15 cellular contexts compared by ENCODE assay signal in the genomic region with DNA sequence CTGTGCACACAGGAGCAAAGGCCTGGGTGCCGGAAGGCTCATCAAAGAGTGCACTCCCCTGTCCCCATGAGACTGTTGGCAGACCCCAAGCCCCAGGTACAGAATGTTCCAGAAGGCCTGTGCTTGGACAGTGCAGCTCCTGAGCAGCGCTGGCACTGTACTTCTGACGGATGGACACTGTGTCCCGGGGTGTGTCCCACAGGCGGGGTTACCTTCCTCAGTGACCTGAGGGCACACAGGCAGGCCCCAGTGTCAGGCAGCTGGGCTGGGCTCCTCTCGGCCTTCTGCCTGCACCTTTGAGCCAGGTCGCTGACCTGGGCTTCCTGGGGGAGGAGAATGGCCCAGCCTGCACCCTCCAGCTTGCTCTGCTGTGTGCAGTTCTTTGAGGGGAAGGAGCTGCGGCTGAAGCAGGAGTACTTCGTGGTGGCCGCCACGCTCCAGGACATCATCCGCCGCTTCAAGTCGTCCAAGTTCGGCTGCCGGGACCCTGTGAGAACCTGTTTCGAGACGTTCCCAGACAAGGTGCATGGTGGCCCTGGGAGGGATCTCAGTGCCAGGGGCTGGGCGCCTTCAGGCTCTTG. TPM values are rescaled to one million over a fixed set of nuclear protein-coding genes. Genes with fewer than 3 reads are reported as not detected.
DNase-seq lines count a peak whose midpoint lies in the region; ATAC-seq and TF ChIP-seq lines count a peak whose summit lies in the region.
"Had no signal": no experiment of that assay in that cellular context is flagged by ENCODE, and none has a peak within 500 bp of the region (broad histone marks: within the 10 kb centered on the region; RNA-seq: fewer than 3 reads in every experiment).

No MANE protein-coding gene starts in this region.

- 90 to 98% (median 94%) methylated on average over 9 to 19 of the region's 19 CpGs for WGBS in adrenal gland, 4 donors

- no peak overlapping the region for H3K27ac ChIP-seq in adrenal gland
- H3K27ac ChIP-seq: parathyroid adenoma had no signal

- H3K4me1 Mint-ChIP-seq in stimulated activated effector memory CD8-positive, alpha-beta T cell treated with anti-CD3 and anti-CD28 coated beads, Interleukin-12 subunit alpha, Interleukin-12 subunit beta, amount 100 ng/mL, for 72 hours: peaks cover 5% of the 10 kb centered on the region

- intact Hi-C loops in adrenal gland (cut with DNase I): no loop called here

- H3K36me3 ChIP-seq in H7 (replicated peaks; ENCODE audit: control insufficient read depth, insufficient read depth, low read length): peaks cover 11% of the 10 kb centered on the region
- peaks cover 0 to 73% of the 10 kb centered on the region in 2 donors for H3K36me3 ChIP-seq in adrenal gland (replicated peaks in 1 of 2)

- TF ChIP-seq CTCF in adrenal gland (IDR thresholded peaks at IDR 0.05): no peak

- DNase-seq in H7: peak; percentile 33
- peak in 4 of 7 donors; percentile 2 to 48 (median 12) for DNase-seq in adrenal gland
- DNase-seq in left lobe of liver (ENCODE audit: low spot score): peak; percentile 34
- no peak for DNase-seq in stimulated activated effector memory CD8-positive, alpha-beta T cell treated with anti-CD3 and anti-CD28 coated beads, Interleukin-12 subunit alpha, Interleukin-12 subunit beta, amount 100 ng/mL, for 72 hours (ENCODE audit: low spot score in 2 of 2)
- DNase-seq: Karpas-422; NCI-H1105; NCI-H2171; NCI-H82; stimulated activated naive CD8-positive, alpha-beta T cell treated with anti-CD3 and anti-CD28 coated beads, Interleukin-15, amount 100 ng/mL, for 72 hours had no signal

- H3K27me3 ChIP-seq in H7 (ENCODE audit: control insufficient read depth, insufficient read depth, low read length) (no peaks in the 10 kb centered on the region), adrenal gland (no peaks in the 10 kb centered on the region)

- no peaks in the 10 kb centered on the region for H3K9me3 ChIP-seq in adrenal gland (replicated peaks in 1 of 3)

- peak overlapping the region; percentile 23 for H3K27ac Mint-ChIP-seq in stimulated activated effector memory CD8-positive, alpha-beta T cell treated with anti-CD3 and anti-CD28 coated beads, Interleukin-12 subunit alpha, Interleukin-12 subunit beta, amount 100 ng/mL, for 72 hours
- H3K27ac Mint-ChIP-seq: B cell had no signal

- no peaks in the 10 kb centered on the region for H3K4me1 ChIP-seq in adrenal gland (replicated peaks in 1 of 2)

- ATAC-seq in left lobe of liver (peak; percentile 8), HG02763 (IDR thresholded peaks at IDR 0.05; ENCODE audit: unreplicated experiment) (no peak), GM19397 (IDR thresholded peaks at IDR 0.05; ENCODE audit: unreplicated experiment) (no peak), HG02981 (IDR thresholded peaks at IDR 0.05; ENCODE audit: unreplicated experiment) (no peak)
- ATAC-seq in stimulated activated effector memory CD8-positive, alpha-beta T cell treated with anti-CD3 and anti-CD28 coated beads, Interleukin-12 subunit alpha, Interleukin-12 subunit beta, amount 100 ng/mL, for 72 hours: no peak
- ATAC-seq: GM12878; stimulated activated naive CD8-positive, alpha-beta T cell treated with anti-CD3 and anti-CD28 coated beads, Interleukin-15, amount 100 ng/mL, for 72 hours had no signal

- TF ChIP-seq POLR2A in adrenal gland (IDR thresholded peaks at IDR 0.05): no peak

- H3K4me3 Mint-ChIP-seq in stimulated activated effector memory CD8-positive, alpha-beta T cell treated with anti-CD3 and anti-CD28 coated beads, Interleukin-12 subunit alpha, Interleukin-12 subunit beta, amount 100 ng/mL, for 72 hours: no peak overlapping the region
- H3K4me3 Mint-ChIP-seq: B cell; stimulated activated naive CD8-positive, alpha-beta T cell treated with anti-CD3 and anti-CD28 coated beads, Interleukin-15, amount 100 ng/mL, for 72 hours had no signal

- H3K36me3 Mint-ChIP-seq in stimulated activated effector memory CD8-positive, alpha-beta T cell treated with anti-CD3 and anti-CD28 coated beads, Interleukin-12 subunit alpha, Interleukin-12 subunit beta, amount 100 ng/mL, for 72 hours: peaks cover 23% of the 10 kb centered on the region

- no peaks in the 10 kb centered on the region for H3K9me3 Mint-ChIP-seq in stimulated activated effector memory CD8-positive, alpha-beta T cell treated with anti-CD3 and anti-CD28 coated beads, Interleukin-12 subunit alpha, Interleukin-12 subunit beta, amount 100 ng/mL, for 72 hours
- H3K9me3 Mint-ChIP-seq: stimulated activated naive CD8-positive, alpha-beta T cell treated with anti-CD3 and anti-CD28 coated beads, Interleukin-15, amount 100 ng/mL, for 72 hours had no signal

- H3K4me3 ChIP-seq in H7 (ENCODE audit: insufficient read depth, low read depth, low read length) (no peak overlapping the region), adrenal gland (no peak overlapping the region)
- H3K4me3 ChIP-seq: GM12878 had no signal

RNA-seq across cellular contexts. Expression of a gene that starts 30.1 kb away (rescaled TPM):
- total RNA-seq in H7 (2014; rRNA removed; shearing (Covaris generic)): 52.0 and 57.1 TPM in 2 replicates
- 100 to 1,000 TPM in 3 of 8 donors, 10 to 100 TPM in 5; 39.2 to 118 (median 82.9) TPM for total RNA-seq in adrenal gland
- 10 to 100 TPM; 15.7 to 80.0 (median 35.9) TPM for polyA plus RNA-seq in adrenal gland
- total RNA-seq in left lobe of liver: 10.3 TPM

Comparison
In these comparisons a context has a peak if more than half of its experiments do, and no peak if none do; other contexts are left out.
1. DNase-seq: peak in H7 (single experiment), adrenal gland (4 of 7) and left lobe of liver (single experiment); none in stimulated activated effector memory CD8-positive, alpha-beta T cell treated with anti-CD3 and anti-CD28 coated beads, Interleukin-12 subunit alpha, Interleukin-12 subunit beta, amount 100 ng/mL, for 72 hours (0 of 2).